ENCODE assay signal across 1 cellular context in genomic region chr13:68439821-68440220, GRCh38.
TF ChIP-seq lines count a peak whose summit lies in the region.

No MANE protein-coding gene starts in this region.

TF ChIP-seq in WTC11, 78 proteins besides CTCF, POLR2A, EP300 and RAD21 (continued from another document):
- no peak for TF ChIP-seq ERG (CRISPR knock-in tag; IDR thresholded peaks at IDR 0.05)
